ENCODE assay signal across 8 cellular contexts in genomic region chr11:68004551-68005335, GRCh38. TPM values are rescaled to one million over a fixed set of nuclear protein-coding genes. Genes with fewer than 3 reads are reported as not detected.
DNase-seq lines count a peak whose midpoint lies in the region; ATAC-seq, FAIRE-seq and TF ChIP-seq lines count a peak whose summit lies in the region.

No MANE protein-coding gene starts in this region.

- TF ChIP-seq CTCF in CD14-positive monocyte (IDR thresholded peaks at IDR 0.05), result no peak
- TF ChIP-seq CTCF in nephron (IDR thresholded peaks at IDR 0.05; ENCODE audit: unreplicated experiment in 3 of 3), result no peak

- H3K4me2 ChIP-seq in Karpas-422 (ENCODE audit: low read depth, low read length, poor library complexity, severe bottlenecking), result peak overlapping the region; percentile 80

- H3K36me3 Mint-ChIP-seq in CD14-positive monocyte (peaks cover 14 to 21% of the 10 kb centered on the region in 2 donors), nephron (ENCODE audit: low read depth) (no peaks in the 10 kb centered on the region)

- no peak overlapping the region for H2AFZ ChIP-seq in Karpas-422 (ENCODE audit: low read length)

- H3K27ac Mint-ChIP-seq in CD14-positive monocyte, result peak overlapping the region in 2 of 7 donors; percentile 65 to 88
- H3K27ac Mint-ChIP-seq in nephron, result no peak overlapping the region

- no peak overlapping the region for H3K27ac ChIP-seq in Karpas-422 (ENCODE audit: low read length)
- no peak overlapping the region for H3K27ac ChIP-seq in caudate nucleus (ENCODE audit: low read depth, low read length)
- peak overlapping the region in 1 of 2 donors; percentile 56 for H3K27ac ChIP-seq in small intestine (ENCODE audit: low read depth in 1 of 2, low read length in 1 of 2)

- no peak for ATAC-seq in GM21367 (IDR thresholded peaks at IDR 0.05; ENCODE audit: unreplicated experiment)

- no peaks in the 10 kb centered on the region for H3K9me3 Mint-ChIP-seq in CD14-positive monocyte
- no peaks in the 10 kb centered on the region for H3K9me3 Mint-ChIP-seq in nephron

- H4K20me1 ChIP-seq in Karpas-422 (ENCODE audit: insufficient read depth, low read depth, low read length), result no peaks in the 10 kb centered on the region

- peak overlapping the region; percentile 78 to 79 for H3K4me3 Mint-ChIP-seq in CD14-positive monocyte
- H3K4me3 Mint-ChIP-seq in nephron, result peak overlapping the region; percentile 75 to 83 (median 82)

- H3K4me3 ChIP-seq in Karpas-422 (ENCODE audit: low read length) (peak overlapping the region; percentile 96), small intestine (ENCODE audit: low read depth in 1 of 2, low read length in 2 of 2) (no peak overlapping the region)

- peaks cover 60% of the 10 kb centered on the region for H3K4me1 Mint-ChIP-seq in CD14-positive monocyte
- peaks cover 14% of the 10 kb centered on the region for H3K4me1 Mint-ChIP-seq in nephron

- peak overlapping the region; percentile 89 for H3K9ac ChIP-seq in Karpas-422 (ENCODE audit: low read length)

- H3K4me1 ChIP-seq in Karpas-422 (ENCODE audit: low read length) (peaks cover 34% of the 10 kb centered on the region), small intestine (ENCODE audit: control insufficient read depth in 2 of 2, insufficient read depth in 1 of 2, low read depth in 1 of 2, low read length in 1 of 2) (peaks cover 0 to 2% of the 10 kb centered on the region in 2 donors)

- no peak for FAIRE-seq in small intestine (lab: Jason Lieb, UNC)

- H3K36me3 ChIP-seq in Karpas-422 (ENCODE audit: insufficient read depth, low read length) (no peaks in the 10 kb centered on the region), small intestine (ENCODE audit: control insufficient read depth in 2 of 2, insufficient read depth in 2 of 2, low read length in 2 of 2) (no peaks in the 10 kb centered on the region)

- 69 to 78% (median 77%) methylated on average over 14 of the region's 14 CpGs for WGBS in small intestine, 3 donors

- no peak for DNase-seq in CD14-positive monocyte (ENCODE audit: low spot score)
- no peak for DNase-seq in Karpas-422
- peak in 47 of 61 donors; percentile 15 to 95 (median 68) for DNase-seq in caudate nucleus (lab: John Stamatoyannopoulos, UW)
- DNase-seq in globus pallidus (ENCODE audit: low spot score), result no peak
- DNase-seq in G401 (ENCODE audit: low spot score), result no peak
- DNase-seq in small intestine, result no peak

- H3K27me3 ChIP-seq in Karpas-422 (ENCODE audit: low read length) (no peaks in the 10 kb centered on the region), small intestine (ENCODE audit: control insufficient read depth in 2 of 2, insufficient read depth in 2 of 2, low read length in 2 of 2) (no peaks in the 10 kb centered on the region)

- in situ Hi-C loops in G401 (cut with HindIII; ENCODE audit: low sequenced_read_pairs), result no loop called here

- H3K79me2 ChIP-seq in Karpas-422 (ENCODE audit: low read length), result peaks cover 13% of the 10 kb centered on the region

- intact Hi-C loops in CD14-positive monocyte (cut with micrococcal nuclease), result loop anchor here (5.0 to 10.0 kb wide), 3 partner anchors 33 to 210 kb away; partner anchors contain the start of genes KMT5B (in 1 of the 2) and TCIRG1 (in 1 of the 2)

- H3K9me3 ChIP-seq in Karpas-422 (ENCODE audit: low read length), result no peaks in the 10 kb centered on the region
- no peaks in the 10 kb centered on the region for H3K9me3 ChIP-seq in small intestine (ENCODE audit: control insufficient read depth, low read depth)

- H3K9me2 ChIP-seq in Karpas-422 (replicated peaks; ENCODE audit: insufficient read depth, low read length), result no peaks in the 10 kb centered on the region

- H3K27me3 Mint-ChIP-seq in CD14-positive monocyte (ENCODE audit: low read depth in 3 of 3) (peaks cover 0 to 1% (median 0%) of the 10 kb centered on the region in 3 donors), nephron (ENCODE audit: low read depth) (peaks cover 47% of the 10 kb centered on the region)

RNA-seq across cellular contexts. Expression of gene UNC93B1, which starts 0.8 kb away (rescaled TPM):
- polyA plus RNA-seq in CD14-positive monocyte, result 100 to 1,000 TPM; 185 to 220 TPM
- 71.1 and 112 TPM in 2 replicates for total RNA-seq in Karpas-422 (2014; rRNA removed; shearing (Covaris generic); ENCODE audit: low replicate concordance)
- 17.8 and 34.7 TPM in 2 replicates for total RNA-seq in G401 (2014; rRNA removed; shearing (Covaris generic))
- polyA plus RNA-seq in small intestine, result 10 to 100 TPM; 37.9 to 82.1 (median 45.0) TPM

RNA-seq across cellular contexts. Expression of gene ALDH3B1, which starts 5.4 kb away (rescaled TPM):
- polyA plus RNA-seq in CD14-positive monocyte (10 to 100 TPM; 79.8 to 86.7 TPM), small intestine (10 to 100 TPM; 14.4 to 25.1 (median 18.1) TPM)
- 0.40 TPM in 1 of 2 replicates, not detected in the other for total RNA-seq in Karpas-422 (2014; rRNA removed; shearing (Covaris generic); ENCODE audit: low replicate concordance)
- 1.2 and 2.1 TPM in 2 replicates for total RNA-seq in G401 (2014; rRNA removed; shearing (Covaris generic))

RNA-seq across cellular contexts. Expression of gene NDUFS8, which starts 25.7 kb away (rescaled TPM):
- polyA plus RNA-seq in CD14-positive monocyte (100 to 1,000 TPM; 114 to 141 TPM), small intestine (100 to 1,000 TPM; 203 to 290 (median 204) TPM)
- total RNA-seq in Karpas-422 (2014; rRNA removed; shearing (Covaris generic); ENCODE audit: low replicate concordance), result 159 and 231 TPM in 2 replicates
- total RNA-seq in G401 (2014; rRNA removed; shearing (Covaris generic)), result 177 and 212 TPM in 2 replicates

RNA-seq across cellular contexts. Expression of gene TCIRG1, which starts 34.1 kb away (rescaled TPM):
- polyA plus RNA-seq in CD14-positive monocyte (100 to 1,000 TPM; 197 to 225 TPM), small intestine (100 to 1,000 TPM; 205 to 437 (median 365) TPM)
- total RNA-seq in Karpas-422 (2014; rRNA removed; shearing (Covaris generic); ENCODE audit: low replicate concordance), result 47.7 and 82.3 TPM in 2 replicates
- total RNA-seq in G401 (2014; rRNA removed; shearing (Covaris generic)), result 9.7 and 9.8 TPM in 2 replicates

Comparison
In these comparisons a context has a peak if more than half of its experiments do, and no peak if none do; other contexts are left out.
1. DNase-seq: peak in caudate nucleus (47 of 61); none in CD14-positive monocyte (single experiment), Karpas-422 (single experiment), globus pallidus (single experiment), G401 (single experiment) and small intestine (single experiment).